15 cellular contexts compared by ENCODE assay signal in the genomic region with DNA sequence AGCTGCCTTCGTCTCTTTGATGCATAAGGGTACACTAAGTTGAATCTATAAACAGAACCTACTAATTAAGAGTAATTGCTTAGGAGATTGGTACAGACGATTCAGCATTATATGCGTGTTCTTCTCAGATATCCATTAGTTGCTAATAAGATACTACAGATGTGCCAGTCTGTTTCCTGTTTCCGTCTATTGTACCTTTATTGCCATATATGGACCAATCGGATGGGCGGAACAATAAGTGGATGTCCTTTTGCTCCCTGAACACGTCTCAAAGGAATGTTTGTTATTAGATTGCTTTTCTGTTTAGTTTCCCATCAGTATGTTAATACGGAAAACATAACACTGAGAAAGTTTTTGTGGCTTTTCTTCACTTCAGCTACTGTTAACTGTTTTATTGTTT.
DNase-seq lines count a peak whose midpoint lies in the region; TF ChIP-seq lines count a peak whose summit lies in the region.
"Had no signal": no experiment of that assay in that cellular context is flagged by ENCODE, and none has a peak within 500 bp of the region (broad histone marks: within the 10 kb centered on the region; RNA-seq: fewer than 3 reads in every experiment).

No MANE protein-coding gene starts in this region.

- H3K27ac ChIP-seq in ascending aorta: peak overlapping the region; percentile 52 to 72
- H3K27ac ChIP-seq in left ventricle myocardium inferior (replicated peaks): peak overlapping the region; percentile 79
- H3K27ac ChIP-seq in rectal smooth muscle tissue (ENCODE audit: low read depth, low read length): no peak overlapping the region
- no peak overlapping the region for H3K27ac ChIP-seq in testis

- H3K36me3 ChIP-seq in ascending aorta (no peaks in the 10 kb centered on the region), left ventricle myocardium inferior (no peaks in the 10 kb centered on the region), rectal smooth muscle tissue (ENCODE audit: control insufficient read depth, insufficient read depth, low read length) (no peaks in the 10 kb centered on the region), testis (ENCODE audit: low read depth, missing control alignments) (no peaks in the 10 kb centered on the region)

- no peaks in the 10 kb centered on the region for H3K9me3 ChIP-seq in ascending aorta
- no peaks in the 10 kb centered on the region for H3K9me3 ChIP-seq in left ventricle myocardium inferior (replicated peaks)
- H3K9me3 ChIP-seq in testis: no peaks in the 10 kb centered on the region

- H3K27me3 ChIP-seq in ascending aorta: no peaks in the 10 kb centered on the region
- H3K27me3 ChIP-seq in left ventricle myocardium inferior (ENCODE audit: low read depth): no peaks in the 10 kb centered on the region
- no peaks in the 10 kb centered on the region for H3K27me3 ChIP-seq in rectal smooth muscle tissue (ENCODE audit: control insufficient read depth, insufficient read depth, low read length)
- no peaks in the 10 kb centered on the region for H3K27me3 ChIP-seq in testis

- TF ChIP-seq CTCF in ascending aorta (IDR thresholded peaks at IDR 0.05) (no peak), left ventricle myocardium inferior (IDR thresholded peaks at IDR 0.05; ENCODE audit: borderline replicate concordance) (no peak), testis (IDR thresholded peaks at IDR 0.05) (no peak)

- peaks cover 0 to 4% of the 10 kb centered on the region in 2 donors for H3K4me1 ChIP-seq in ascending aorta
- H3K4me1 ChIP-seq in left ventricle myocardium inferior: peaks cover 20% of the 10 kb centered on the region
- no peaks in the 10 kb centered on the region for H3K4me1 ChIP-seq in rectal smooth muscle tissue (ENCODE audit: control insufficient read depth, insufficient read depth, low read length)
- H3K4me1 ChIP-seq in testis: no peaks in the 10 kb centered on the region

- DNase-seq in ELR (ENCODE audit: low read depth) (peak; percentile 1), ascending aorta (ENCODE audit: low spot score in 2 of 2) (no peak), left ventricle myocardium inferior (no peak), Ammon's horn (ENCODE audit: low spot score) (no peak), testis (no peak), HEK293T (ENCODE audit: extremely low spot score) (no peak)
- DNase-seq in activated CD8-positive, alpha-beta memory T cell treated with anti-CD3 and anti-CD28 coated beads, Interleukin-2, amount 50 U/mL, for 4 hours: no peak
- DNase-seq: activated CD4-positive, alpha-beta T cell treated with anti-CD3 and anti-CD28 coated beads for 48 hours; central memory CD4-positive, alpha-beta T cell; GDM1; KG1; NCI-H2081; stimulated activated CD4-positive, alpha-beta T cell treated with anti-CD3 and anti-CD28 coated beads, Interleukin-4, amount 100 ng/mL, for 4 hours; T-cell had no signal

- H3K9ac ChIP-seq in rectal smooth muscle tissue (ENCODE audit: low read length): no peak overlapping the region

- intact Hi-C loops in ascending aorta (cut with DNase I) (loop anchor here (10.0 kb wide), 1 partner anchor 273 kb away; a partner anchor contains a TSS), left ventricle myocardium inferior (cut with micrococcal nuclease) (no loop called here), testis (cut with DNase I; ENCODE audit: low total_unique reads) (no loop called here)

- WGBS in testis, 2 donors: 42 to 44% methylated on average over 8 of the region's 8 CpGs

- TF ChIP-seq POLR2A in testis (IDR thresholded peaks at IDR 0.05): no peak

- POLR2A ChIA-PET in HEK293T (lab: Yijun Ruan, JAX): no interaction called here

- H3K4me3 ChIP-seq in ascending aorta (peak overlapping the region; percentile 41 to 55), left ventricle myocardium inferior (peak overlapping the region; percentile 32), rectal smooth muscle tissue (ENCODE audit: low read length) (peak overlapping the region; percentile 29), testis (no peak overlapping the region)

- CTCF ChIA-PET in HEK293T (lab: Yijun Ruan, JAX): no interaction called here

TF ChIP-seq in HEK293T, 16 proteins besides CTCF, POLR2A, EP300 and RAD21:
- TF ChIP-seq, protein P1, sequence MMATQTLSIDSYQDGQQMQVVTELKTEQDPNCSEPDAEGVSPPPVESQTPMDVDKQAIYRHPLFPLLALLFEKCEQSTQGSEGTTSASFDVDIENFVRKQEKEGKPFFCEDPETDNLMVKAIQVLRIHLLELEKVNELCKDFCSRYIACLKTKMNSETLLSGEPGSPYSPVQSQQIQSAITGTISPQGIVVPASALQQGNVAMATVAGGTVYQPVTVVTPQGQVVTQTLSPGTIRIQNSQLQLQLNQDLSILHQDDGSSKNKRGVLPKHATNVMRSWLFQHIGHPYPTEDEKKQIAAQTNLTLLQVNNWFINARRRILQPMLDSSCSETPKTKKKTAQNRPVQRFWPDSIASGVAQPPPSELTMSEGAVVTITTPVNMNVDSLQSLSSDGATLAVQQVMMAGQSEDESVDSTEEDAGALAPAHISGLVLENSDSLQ (IDR thresholded peaks at IDR 0.05): no peak
- TF ChIP-seq ARNT (IDR thresholded peaks at IDR 0.05) (no peak), BHLHE40 (IDR thresholded peaks at IDR 0.05; ENCODE audit: borderline replicate concordance) (no peak), SUZ12 (IDR thresholded peaks at IDR 0.05) (no peak), LEF1 (IDR thresholded peaks at IDR 0.05; ENCODE audit: borderline replicate concordance) (no peak), CTBP1 (IDR thresholded peaks at IDR 0.05; ENCODE audit: borderline replicate concordance) (no peak), ZNF384 (IDR thresholded peaks at IDR 0.05) (no peak)
TF ChIP-seq in HEK293T: peak in this region for 0.

Comparison
In these comparisons a context has a peak if more than half of its experiments do, and no peak if none do; other contexts are left out.
1. H3K27ac ChIP-seq: peak in ascending aorta (2 of 2) and left ventricle myocardium inferior (single experiment); none in rectal smooth muscle tissue (single experiment) and testis (0 of 2).
2. H3K4me3 ChIP-seq: peak in ascending aorta (2 of 2), left ventricle myocardium inferior (single experiment) and rectal smooth muscle tissue (single experiment); none in testis (0 of 2).